38 cellular contexts compared by ENCODE assay signal in genomic region chr16:10587622-10588021, GRCh38. TPM values are rescaled to one million over a fixed set of nuclear protein-coding genes. Genes with fewer than 3 reads are reported as not detected.
"Had no signal": no experiment of that assay in that cellular context is flagged by ENCODE, and none has a peak within 500 bp of the region (broad histone marks: within the 10 kb centered on the region; RNA-seq: fewer than 3 reads in every experiment).

No MANE protein-coding gene starts in this region.

- FAIRE-seq: astrocyte, TTC549 had no signal

- DNase-seq: activated B cell treated with CpG ODN at 0.5 μM for 24 hours; activated CD4-positive, alpha-beta memory T cell treated with anti-CD3 and anti-CD28 coated beads for 36 hours; activated CD4-positive, alpha-beta T cell treated with anti-CD3 and anti-CD28 coated beads for 4 hours; activated CD4-positive, alpha-beta T cell treated with anti-CD3 and anti-CD28 coated beads, Interleukin-2, amount 10 ng/mL, durations not matched to agents 24 days and 14 days; activated CD4-positive, alpha-beta T cell treated with anti-CD3 and anti-CD28 coated beads, Interleukin-2, amount 50 U/mL, for 1 hour; activated CD4-positive, alpha-beta T cell treated with anti-CD3 and anti-CD28 coated beads, Interleukin-2, amount 50 U/mL, for 4 hours; activated CD4-positive, CD25-positive, alpha-beta regulatory T cell treated with anti-CD3 and anti-CD28 coated beads, Interleukin-2, amount 50 U/mL, for 72 hours; activated CD8-positive, alpha-beta memory T cell treated with anti-CD3 and anti-CD28 coated beads, Interleukin-2, amount 50 U/mL, for 4 hours; activated CD8-positive, alpha-beta T cell treated with anti-CD3 and anti-CD28 coated beads for 36 hours; activated effector memory CD4-positive, alpha-beta T cell treated with anti-CD3 and anti-CD28 coated beads, Interleukin-2, amount 50 U/mL, for 16 hours; activated gamma-delta T cell treated with Interleukin-2 at 50 U/mL for 16 hours; activated naive CD4-positive, alpha-beta T cell; activated naive CD4-positive, alpha-beta T cell treated with anti-CD3 and anti-CD28 coated beads for 36 hours; activated naive CD4-positive, alpha-beta T cell treated with anti-CD3 and anti-CD28 coated beads, Interleukin-2, amount 50 U/mL, for 16 hours; activated naive CD8-positive, alpha-beta T cell treated with anti-CD3 and anti-CD28 coated beads for 36 hours; activated T-cell treated with anti-CD3 and anti-CD28 coated beads for 4 hours; activated T-cell treated with anti-CD3 and anti-CD28 coated beads, Interleukin-2, amount 50 U/mL, for 1 hour; activated T-cell treated with anti-CD3 and anti-CD28 coated beads, Interleukin-2, amount 50 U/mL, for 4 hours; activated T-cell treated with anti-CD3 and anti-CD28 coated beads, Interleukin-2, amount 50 U/mL, for 72 hours; adrenal gland; amniotic stem cell; aorta; body of pancreas; brain microvascular endothelial cell; caudate nucleus; cerebellar nuclear complex; T-helper 1 cell; T-helper 2 cell; T-helper 9 cell had no signal

- H3K27ac ChIP-seq: adrenal gland, body of pancreas, brain microvascular endothelial cell, breast epithelium, cardiac muscle cell, VCaP had no signal

- H3K4me1 ChIP-seq: adrenal gland, body of pancreas, breast epithelium had no signal

- H3K36me3 ChIP-seq: adrenal gland, brain microvascular endothelial cell, breast epithelium, cardiac muscle cell had no signal

- H3K4me3 ChIP-seq: adrenal gland, body of pancreas, breast epithelium, cardiac muscle cell had no signal

- ATAC-seq: activated CD8-positive, alpha-beta T cell treated with anti-CD3 and anti-CD28 coated beads for 36 hours; activated naive CD4-positive, alpha-beta T cell treated with anti-CD3 and anti-CD28 coated beads, Interleukin-2, amount 50 U/mL, for 72 hours; activated T-cell treated with anti-CD3 and anti-CD28 coated beads, Interleukin-2, amount 50 U/mL, for 4 hours; activated T-cell treated with anti-CD3 and anti-CD28 coated beads, Interleukin-2, amount 50 U/mL, for 72 hours; activated T-helper 17 cell treated with anti-CD3 and anti-CD28 coated beads, Interleukin-2, amount 50 U/mL, for 72 hours; body of pancreas had no signal

- H3K27me3 ChIP-seq: adrenal gland, body of pancreas, brain microvascular endothelial cell, breast epithelium, cardiac muscle cell had no signal

- H3K9me3 ChIP-seq: adrenal gland, body of pancreas, breast epithelium had no signal

RNA-seq across cellular contexts. Expression of gene EMP2, which starts 7.2 kb away (rescaled TPM):
- total RNA-seq: activated B cell treated with CpG ODN at 0.5 μM for 24 hours; activated CD4-positive, alpha-beta memory T cell treated with anti-CD3 and anti-CD28 coated beads for 36 hours; activated CD4-positive, alpha-beta T cell treated with anti-CD3 and anti-CD28 coated beads, Interleukin-2, amount 10 ng/mL, durations not matched to agents 24 days and 14 days; activated CD8-positive, alpha-beta memory T cell treated with anti-CD3 and anti-CD28 coated beads for 36 hours; activated CD8-positive, alpha-beta T cell treated with anti-CD3 and anti-CD28 coated beads for 36 hours; activated naive CD4-positive, alpha-beta T cell treated with anti-CD3 and anti-CD28 coated beads for 36 hours; activated naive CD4-positive, alpha-beta T cell treated with anti-CD3 and anti-CD28 coated beads, Interleukin-2, amount 50 U/mL, for 72 hours; activated naive CD8-positive, alpha-beta T cell treated with anti-CD3 and anti-CD28 coated beads for 36 hours; activated T-helper 1 cell treated with anti-CD3 and anti-CD28 coated beads, Interleukin-12 subunit alpha, Interleukin-12 subunit beta, Interleukin-2, Interleukin-4 antibody, amounts not matched to agents 30 ng/mL and 10 ng/mL and 1 ng/mL, durations not matched to agents 14 hours and 24 hours and 36 hours had no signal
